ENCODE assay signal across 14 cellular contexts in genomic region chr3:100075731-100076543, GRCh38. TPM values are rescaled to one million over a fixed set of nuclear protein-coding genes. Genes with fewer than 3 reads are reported as not detected.
DNase-seq lines count a peak whose midpoint lies in the region; ATAC-seq and TF ChIP-seq lines count a peak whose summit lies in the region.
"Had no signal": no experiment of that assay in that cellular context is flagged by ENCODE, and none has a peak within 500 bp of the region (broad histone marks: within the 10 kb centered on the region; RNA-seq: fewer than 3 reads in every experiment).

No MANE protein-coding gene starts in this region.

- intact Hi-C loops in Caco-2 (cut with micrococcal nuclease; ENCODE audit: unreplicated experiment): loop anchor here (1.0 to 2.0 kb wide), 7 partner anchors 22 to 233 kb away; no protein-coding TSS in a partner anchor
- intact Hi-C loops in naive thymus-derived CD4-positive, alpha-beta T cell (cut with micrococcal nuclease): no loop called here

- H3K4me1 ChIP-seq in Caco-2 (peaks cover 45% of the 10 kb centered on the region), BE2C (no peaks in the 10 kb centered on the region)
- H3K4me1 ChIP-seq in naive thymus-derived CD4-positive, alpha-beta T cell (ENCODE audit: control insufficient read depth in 2 of 2, insufficient read depth in 2 of 2, low read length in 2 of 2): peaks cover 16 to 31% of the 10 kb centered on the region in 2 donors
- H3K4me1 ChIP-seq: parathyroid adenoma had no signal

- no peaks in the 10 kb centered on the region for H3K9me3 Mint-ChIP-seq in Caco-2 (ENCODE audit: unreplicated experiment)
- no peaks in the 10 kb centered on the region for H3K9me3 Mint-ChIP-seq in brain
- peaks cover 0 to 12% (median 0%) of the 10 kb centered on the region in 11 donors for H3K9me3 Mint-ChIP-seq in naive thymus-derived CD4-positive, alpha-beta T cell
- H3K9me3 Mint-ChIP-seq in immature natural killer cell: no peaks in the 10 kb centered on the region

- H3K9me3 ChIP-seq in Caco-2: no peaks in the 10 kb centered on the region
- H3K9me3 ChIP-seq in naive thymus-derived CD4-positive, alpha-beta T cell (ENCODE audit: control insufficient read depth in 2 of 3, low read length in 3 of 3): no peaks in the 10 kb centered on the region
- H3K9me3 ChIP-seq in BE2C: no peaks in the 10 kb centered on the region

- H3K27ac Mint-ChIP-seq in Caco-2 (ENCODE audit: unreplicated experiment) (peak overlapping the region; percentile 73), brain (peak overlapping the region in 3 of 5 experiments; percentile 8 to 58 (median 45)), immature natural killer cell (no peak overlapping the region)
- peak overlapping the region in 6 of 9 donors; percentile 5 to 71 (median 48) for H3K27ac Mint-ChIP-seq in naive thymus-derived CD4-positive, alpha-beta T cell
- H3K27ac Mint-ChIP-seq: stimulated activated naive B cell treated with anti-CD40 and anti-IgM and Interleukin-4, amounts not matched to agents 10 μg/mL and 1 μg/mL and 100 μg/mL, for 72 hours had no signal

- H3K4me3 ChIP-seq in Caco-2 (ENCODE audit: low read depth, low read length) (peak overlapping the region; percentile 31; the same call in 1 of the 2 replicates), NB4 (ENCODE audit: low read depth, low read length) (no peak overlapping the region), BE2C (ENCODE audit: low read depth, low read length) (no peak overlapping the region)
- no peak overlapping the region for H3K4me3 ChIP-seq in naive thymus-derived CD4-positive, alpha-beta T cell (ENCODE audit: low read length)

- H3K36me3 ChIP-seq in Caco-2 (ENCODE audit: control insufficient read depth, insufficient read depth, low read length) (no peaks in the 10 kb centered on the region), BE2C (no peaks in the 10 kb centered on the region)
- no peaks in the 10 kb centered on the region for H3K36me3 ChIP-seq in naive thymus-derived CD4-positive, alpha-beta T cell (ENCODE audit: control insufficient read depth in 2 of 3, insufficient read depth in 3 of 3, low read length in 3 of 3)

- H3K4me3 Mint-ChIP-seq in Caco-2 (ENCODE audit: unreplicated experiment) (peak overlapping the region; percentile 69), brain (no peak overlapping the region), immature natural killer cell (no peak overlapping the region)
- H3K4me3 Mint-ChIP-seq in naive thymus-derived CD4-positive, alpha-beta T cell: peak overlapping the region in 6 of 10 donors; percentile 2 to 61 (median 21)
- H3K4me3 Mint-ChIP-seq: stimulated activated naive B cell treated with anti-CD40 and anti-IgM and Interleukin-4, amounts not matched to agents 10 μg/mL and 1 μg/mL and 100 μg/mL, for 72 hours had no signal

- peak; percentile 16 for ATAC-seq in naive thymus-derived CD4-positive, alpha-beta T cell
- no peak for ATAC-seq in GM18498 (IDR thresholded peaks at IDR 0.05; ENCODE audit: unreplicated experiment)
- ATAC-seq: stimulated activated naive B cell treated with anti-CD40 and anti-IgM and Interleukin-4, amounts not matched to agents 10 μg/mL and 1 μg/mL and 100 μg/mL, for 72 hours had no signal

- POLR2A ChIA-PET in Caco-2 (lab: Charles Lee): interaction anchor here (0.8 to 2.0 kb wide), 6 partner anchors 10 to 184 kb away, joined by 4 to 9 read pairs (median 5); partner anchors contain the start of gene TBC1D23
- POLR2A ChIA-PET in naive thymus-derived CD4-positive, alpha-beta T cell (lab: Charles Lee): no interaction called here

- H3K4me1 Mint-ChIP-seq in Caco-2 (ENCODE audit: low read depth, unreplicated experiment) (peaks cover 44% of the 10 kb centered on the region), brain (peaks cover 33% of the 10 kb centered on the region), immature natural killer cell (peaks cover 45 to 52% of the 10 kb centered on the region in 2 donors)
- H3K4me1 Mint-ChIP-seq in naive thymus-derived CD4-positive, alpha-beta T cell: peaks cover 30 to 57% (median 50%) of the 10 kb centered on the region in 7 donors

- TF ChIP-seq POLR2A in NB4 (IDR thresholded peaks at IDR 0.05; ENCODE audit: extremely low read depth, insufficient read length): no peak

- H3K36me3 Mint-ChIP-seq in Caco-2 (ENCODE audit: insufficient read depth, unreplicated experiment) (peaks cover 18% of the 10 kb centered on the region), brain (no peaks in the 10 kb centered on the region), immature natural killer cell (peaks cover 0 to 4% (median 0%) of the 10 kb centered on the region in 3 donors)
- H3K36me3 Mint-ChIP-seq in naive thymus-derived CD4-positive, alpha-beta T cell: peaks cover 0 to 38% (median 4%) of the 10 kb centered on the region in 5 donors

- H3K27me3 ChIP-seq in Caco-2 (replicated peaks; ENCODE audit: control insufficient read depth, insufficient read depth, low read length) (no peaks in the 10 kb centered on the region), BE2C (no peaks in the 10 kb centered on the region)
- no peaks in the 10 kb centered on the region for H3K27me3 ChIP-seq in naive thymus-derived CD4-positive, alpha-beta T cell (ENCODE audit: control insufficient read depth in 2 of 2, insufficient read depth in 2 of 2, low read length in 2 of 2)

- no TSS peak for BruUV-seq in Caco-2 (replicated peaks; lab: Mats Ljungman, UMichigan)

- TF ChIP-seq CTCF in Caco-2 (IDR thresholded peaks at IDR 0.05; ENCODE audit: insufficient read depth in 1 of 2, low read depth in 1 of 2, low read length in 1 of 2, severe bottlenecking in 1 of 2, unreplicated experiment in 1 of 2) (no peak), NB4 (IDR thresholded peaks at IDR 0.05; ENCODE audit: low read depth, low read length) (no peak), brain (conservative IDR thresholded peaks at IDR 0.05) (no peak), BE2C (IDR thresholded peaks at IDR 0.05; ENCODE audit: low read depth, low read length) (no peak)

- no peak overlapping the region for H3K27ac ChIP-seq in naive thymus-derived CD4-positive, alpha-beta T cell (ENCODE audit: low read depth, low read length)
- H3K27ac ChIP-seq: C4-2B, parathyroid adenoma had no signal

- no peaks in the 10 kb centered on the region for H3K27me3 Mint-ChIP-seq in Caco-2 (ENCODE audit: insufficient read depth, unreplicated experiment)
- H3K27me3 Mint-ChIP-seq in brain: no peaks in the 10 kb centered on the region
- H3K27me3 Mint-ChIP-seq in naive thymus-derived CD4-positive, alpha-beta T cell: no peaks in the 10 kb centered on the region
- no peaks in the 10 kb centered on the region for H3K27me3 Mint-ChIP-seq in immature natural killer cell (ENCODE audit: low read depth in 3 of 3)
- H3K27me3 Mint-ChIP-seq: stimulated activated naive B cell treated with anti-CD40 and anti-IgM and Interleukin-4, amounts not matched to agents 10 μg/mL and 1 μg/mL and 100 μg/mL, for 72 hours had no signal

- DNase-seq in Caco-2 (peak; percentile 76 to 81), NB4 (ENCODE audit: low read depth) (peak; percentile 55), immature natural killer cell (no peak), BE2C (no peak), NAMALWA (ENCODE audit: low spot score) (no peak)
- DNase-seq in naive thymus-derived CD4-positive, alpha-beta T cell: peak in 1 of 9 donors; percentile 16
- DNase-seq: effector CD8-positive, alpha-beta T cell; NCI-H1930; stimulated activated CD4-positive, alpha-beta T cell treated with anti-CD3 and anti-CD28 coated beads, Interleukin-4, amount 100 ng/mL, for 1 hour; stimulated activated naive B cell treated with anti-CD40 and anti-IgM and Interleukin-4, amounts not matched to agents 10 μg/mL and 1 μg/mL and 100 μg/mL, for 72 hours had no signal

- CTCF ChIA-PET in Caco-2 (lab: Charles Lee): interaction anchor here (1.0 to 2.1 kb wide), 6 partner anchors 14 to 233 kb away, joined by 4 to 9 read pairs (median 8); partner anchors contain the start of gene TBC1D23
- CTCF ChIA-PET in naive thymus-derived CD4-positive, alpha-beta T cell (lab: Charles Lee): interaction anchor here (0.8 to 1.1 kb wide), 2 partner anchors 178 to 259 kb away, joined by 3 read pairs; no protein-coding TSS in a partner anchor

RNA-seq across cellular contexts. Expression of gene FILIP1L, which starts 38.4 kb away (rescaled TPM):
- 15.5 and 22.7 TPM in 2 replicates for total RNA-seq in Caco-2 (2022)
- 2.8 TPM for polyA plus RNA-seq in brain (ENCODE audit: insufficient read depth, low read depth, low replicate concordance)
- total RNA-seq in naive thymus-derived CD4-positive, alpha-beta T cell: 1 to 10 TPM in 1 of 5 experiments, under 1 TPM in 3, not detected in 1; 0.13 to 6.7 (median 0.30) TPM
- polyA plus RNA-seq in naive thymus-derived CD4-positive, alpha-beta T cell: under 1 TPM in 1 of 2 donors, not detected in 1; 0.39 TPM
- under 1 TPM in 1 of 3 donors, not detected in 2; 0.09 TPM for polyA plus RNA-seq in immature natural killer cell
- 4.7 TPM for polyA plus RNA-seq in BE2C (2012; ENCODE audit: insufficient read depth, insufficient read length, low read depth)

Comparison
In these comparisons a context has a peak if more than half of its experiments do, and no peak if none do; other contexts are left out.
1. DNase-seq: peak in Caco-2 (2 of 2) and NB4 (single experiment); none in immature natural killer cell (0 of 3), BE2C (single experiment) and NAMALWA (single experiment).
2. H3K27ac Mint-ChIP-seq: peak in Caco-2 (single experiment), brain (3 of 5) and naive thymus-derived CD4-positive, alpha-beta T cell (6 of 9); none in immature natural killer cell (0 of 6).
3. H3K4me3 Mint-ChIP-seq: peak in Caco-2 (single experiment) and naive thymus-derived CD4-positive, alpha-beta T cell (6 of 10); none in brain (0 of 5) and immature natural killer cell (0 of 5).